In the genomic region with DNA sequence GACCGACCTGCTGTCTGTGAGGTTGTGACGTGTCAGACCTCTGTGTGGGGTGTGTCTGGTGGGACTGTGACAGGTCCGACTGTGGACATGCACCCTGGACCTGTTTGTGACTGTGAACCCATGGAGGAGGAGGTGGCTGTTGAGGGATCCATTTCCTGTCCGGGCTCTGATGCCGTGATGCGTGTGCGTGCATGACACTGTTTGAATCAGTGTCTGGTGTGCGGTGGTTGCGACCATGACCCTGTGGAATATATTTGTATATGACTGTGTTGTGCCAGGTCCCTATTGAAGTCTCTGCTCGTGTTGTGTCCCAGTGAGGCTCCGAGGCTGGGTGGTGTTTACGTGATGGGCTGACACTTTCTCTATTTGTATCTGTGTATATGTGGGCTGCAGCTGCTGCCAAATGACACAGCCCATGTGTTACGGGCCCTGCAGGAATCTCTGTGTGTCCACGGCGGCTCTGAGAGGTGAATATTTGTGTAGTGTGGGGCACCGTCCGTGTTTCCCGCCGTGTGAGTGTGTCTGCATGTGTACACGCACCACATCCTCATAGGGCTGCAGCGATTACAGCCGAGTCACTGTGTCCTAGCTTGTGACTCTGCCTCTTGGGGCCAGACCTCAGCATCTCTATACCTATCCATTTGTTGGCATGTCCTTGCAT, we compare ENCODE assay signal across 9 cellular contexts. TPM values are rescaled to one million over a fixed set of nuclear protein-coding genes. Genes with fewer than 3 reads are reported as not detected.
A peak's percentile ranks its signal among the peaks of the same experiment; 100 is the strongest.
DNase-seq lines count a peak whose midpoint lies in the region; ATAC-seq and TF ChIP-seq lines count a peak whose summit lies in the region.
"Had no signal": no experiment of that assay in that cellular context is flagged by ENCODE, and none has a peak within 500 bp of the region (broad histone marks: within the 10 kb centered on the region; RNA-seq: fewer than 3 reads in every experiment).

No MANE protein-coding gene starts in this region.

- TF ChIP-seq EP300 in transverse colon (IDR thresholded peaks at IDR 0.05; ENCODE audit: low read depth) = no peak

- in situ Hi-C loops in transverse colon (cut with MboI; ENCODE audit: low pct_ligation_motif_present in 1 of 4, low pct_unique_long_range_greater_than_20kb in 1 of 4, low sequenced_read_pairs in 3 of 4) = loop anchor here in 1 of 4 donors (25.0 kb wide), 1 partner anchor 234 kb away; no protein-coding TSS in a partner anchor

- intact Hi-C loops in transverse colon (cut with DNase I; ENCODE audit: low total_unique reads) = no loop called here

- peak overlapping the region; percentile 78 to 89 (median 83) for H3K27ac ChIP-seq in transverse colon

- H3K4me1 ChIP-seq in transverse colon = peaks cover 25 to 64% (median 45%) of the 10 kb centered on the region in 4 donors

- peak; percentile 60 for DNase-seq in activated naive CD4-positive, alpha-beta T cell treated with anti-CD3 and anti-CD28 coated beads, Interleukin-2, amount 50 U/mL, for 16 hours
- peak; percentile 63 to 85 for DNase-seq in lung microvascular endothelial cell (ENCODE audit: low read depth in 2 of 2)
- no peak for DNase-seq in transverse colon
- no peak for DNase-seq in germinal center (ENCODE audit: low spot score)
- DNase-seq in epidermal melanocyte (ENCODE audit: insufficient read length, low spot score) = no peak
- DNase-seq in NCI-H2081 (lab: John Stamatoyannopoulos, UW) = no peak

- no peaks in the 10 kb centered on the region for H3K9me3 ChIP-seq in transverse colon

- H3K36me3 ChIP-seq in transverse colon = no peaks in the 10 kb centered on the region

- no peak for TF ChIP-seq CTCF in transverse colon (IDR thresholded peaks at IDR 0.05)

- H3K4me3 ChIP-seq in transverse colon = peak overlapping the region in 1 of 4 donors; percentile 21

- peaks cover 20% of the 10 kb centered on the region for H3K27me3 ChIP-seq in transverse colon

- ATAC-seq in GM18867 (IDR thresholded peaks at IDR 0.05; ENCODE audit: unreplicated experiment) (peak; percentile 12), HG03066 (IDR thresholded peaks at IDR 0.05; ENCODE audit: low read depth, unreplicated experiment) (peak; percentile 13)
- ATAC-seq: Panc1 had no signal

- TF ChIP-seq POLR2A in transverse colon (IDR thresholded peaks at IDR 0.05) = no peak

- WGBS in transverse colon (ENCODE audit: low coverage in 1 of 2), 2 donors = 26 to 40% methylated on average over 12 to 22 of the region's 22 CpGs

RNA-seq across cellular contexts. Expression of gene CCDC97, which starts 18.3 kb away (rescaled TPM):
- 4.4 and 8.7 TPM in 2 replicates for total RNA-seq in lung microvascular endothelial cell
- total RNA-seq in transverse colon = 10 to 100 TPM; 10.1 to 22.4 (median 15.4) TPM

RNA-seq across cellular contexts. Expression of gene TGFB1, which starts 25.4 kb away (rescaled TPM):
- total RNA-seq in lung microvascular endothelial cell (17.4 and 19.6 TPM in 2 replicates), transverse colon (10 to 100 TPM in 2 of 4 donors, 1 to 10 TPM in 2; 4.4 to 30.3 (median 9.7) TPM)

RNA-seq across cellular contexts. Expression of gene B9D2, which starts 35.7 kb away (rescaled TPM):
- total RNA-seq in lung microvascular endothelial cell (6.3 and 6.9 TPM in 2 replicates), transverse colon (1 to 10 TPM in 2 of 4 donors, not detected in 2; 6.4 to 9.3 TPM)

RNA-seq across cellular contexts. Expression of gene TMEM91, which starts 48.0 kb away (rescaled TPM):
- total RNA-seq in lung microvascular endothelial cell (2.2 and 3.3 TPM in 2 replicates), transverse colon (10 to 100 TPM in 1 of 4 donors, 1 to 10 TPM in 2, not detected in 1; 4.8 to 11.4 (median 9.4) TPM)

Comparison
In these comparisons a context has a peak if more than half of its experiments do, and no peak if none do; other contexts are left out.
1. DNase-seq: peak in activated naive CD4-positive, alpha-beta T cell treated with anti-CD3 and anti-CD28 coated beads, Interleukin-2, amount 50 U/mL, for 16 hours (single experiment) and lung microvascular endothelial cell (2 of 2); none in transverse colon (single experiment), germinal center (single experiment), epidermal melanocyte (single experiment) and NCI-H2081 (0 of 2).